Comparison of ENCODE assay signal across 8 cellular contexts in the genomic region with DNA sequence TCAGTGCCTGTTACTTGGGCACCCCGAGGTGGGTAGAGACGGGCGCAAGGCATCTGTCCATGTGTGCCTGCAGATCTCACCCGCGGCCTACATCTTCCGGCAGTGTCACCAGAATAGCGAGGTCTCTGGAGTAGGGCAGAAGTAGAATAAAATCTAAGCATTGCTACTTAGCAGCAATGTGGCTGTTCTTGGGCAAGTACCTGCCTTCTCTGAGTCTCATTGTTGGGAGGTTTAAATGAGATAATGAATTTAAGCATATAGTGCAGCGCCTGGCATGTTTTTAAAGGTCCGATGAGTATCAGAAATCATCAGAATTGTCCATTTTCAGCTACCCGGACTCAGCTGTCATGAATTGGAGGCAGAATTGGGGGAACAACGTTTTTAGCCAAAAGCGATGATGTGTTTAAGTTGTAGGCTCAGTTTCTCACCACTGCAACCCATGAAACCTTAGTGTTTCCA. TPM values are rescaled to one million over a fixed set of nuclear protein-coding genes. Genes with fewer than 3 reads are reported as not detected.
DNase-seq lines count a peak whose midpoint lies in the region; ATAC-seq and TF ChIP-seq lines count a peak whose summit lies in the region.

No MANE protein-coding gene starts in this region.

- H3K4me2 ChIP-seq in BLaER1 treated with 17β-estradiol and CSF1 and Interleukin-3, amounts not matched to agents 10 nM and 100 nM = peak overlapping the region; percentile 85 to 94 (median 89)

- H3K36me3 ChIP-seq in BLaER1 treated with 17β-estradiol and CSF1 and Interleukin-3, amounts not matched to agents 10 nM and 100 nM = peaks cover 13 to 27% (median 22%) of the 10 kb centered on the region in 11 experiments; a peak in 21 of 22 replicates
- peaks cover 0 to 14% (median 9%) of the 10 kb centered on the region in 4 donors for H3K36me3 ChIP-seq in upper lobe of left lung

- no peak for ATAC-seq in upper lobe of left lung (ENCODE audit: low FRiP score in 2 of 2)
- ATAC-seq in HG02678 (IDR thresholded peaks at IDR 0.05; ENCODE audit: unreplicated experiment) = no peak
- ATAC-seq in GM21515 (IDR thresholded peaks at IDR 0.05; ENCODE audit: unreplicated experiment) = no peak
- no peak for ATAC-seq in HG03521 (IDR thresholded peaks at IDR 0.05; ENCODE audit: unreplicated experiment)

- H3K27ac Mint-ChIP-seq in HFFc6 = peak overlapping the region; percentile 93

- peaks cover 16% of the 10 kb centered on the region for H3K4me1 Mint-ChIP-seq in HFFc6 (ENCODE audit: low read depth)

- TF ChIP-seq POLR2A in upper lobe of left lung (IDR thresholded peaks at IDR 0.05) = no peak

- no peaks in the 10 kb centered on the region for H3K27me3 Mint-ChIP-seq in HFFc6 (ENCODE audit: insufficient read depth)

- peak overlapping the region; percentile 49 to 88 (median 79) for H3K27ac ChIP-seq in BLaER1 treated with 17β-estradiol and CSF1 and Interleukin-3, amounts not matched to agents 10 nM and 100 nM
- H3K27ac ChIP-seq in upper lobe of left lung = peak overlapping the region; percentile 73 to 92 (median 90)

- H3K4me3 ChIP-seq in BLaER1 treated with 17β-estradiol and CSF1 and Interleukin-3, amounts not matched to agents 10 nM and 100 nM = peak overlapping the region; percentile 71 to 88 (median 80)
- peak overlapping the region; percentile 72 for H3K4me3 ChIP-seq in astrocyte of the spinal cord (ENCODE audit: low read depth, low read length)
- H3K4me3 ChIP-seq in upper lobe of left lung = peak overlapping the region; percentile 67 to 88 (median 78)

- no peak for TF ChIP-seq EP300 in upper lobe of left lung (IDR thresholded peaks at IDR 0.05)

- peaks cover 0 to 28% (median 20%) of the 10 kb centered on the region in 11 experiments; a peak in 15 of 22 replicates for H3K9me3 ChIP-seq in BLaER1 treated with 17β-estradiol and CSF1 and Interleukin-3, amounts not matched to agents 10 nM and 100 nM (replicated peaks in 1 of 11)
- no peaks in the 10 kb centered on the region for H3K9me3 ChIP-seq in upper lobe of left lung

- H4K20me1 ChIP-seq in BLaER1 treated with 17β-estradiol and CSF1 and Interleukin-3, amounts not matched to agents 10 nM and 100 nM = peaks cover 0 to 14% (median 7%) of the 10 kb centered on the region in 11 experiments; a peak in 5 of 22 replicates

- TF ChIP-seq CTCF in HFFc6 (IDR thresholded peaks at IDR 0.05) (no peak), astrocyte of the spinal cord (IDR thresholded peaks at IDR 0.05; ENCODE audit: low read depth, low read length) (no peak), upper lobe of left lung (IDR thresholded peaks at IDR 0.05) (no peak)

- peak overlapping the region; percentile 81 to 91 (median 87) for H3K9ac ChIP-seq in BLaER1 treated with 17β-estradiol and CSF1 and Interleukin-3, amounts not matched to agents 10 nM and 100 nM

- peak overlapping the region; percentile 93 for H3K4me3 Mint-ChIP-seq in HFFc6

- in situ Hi-C loops in astrocyte of the spinal cord (cut with HindIII; ENCODE audit: low sequenced_read_pairs) = no loop called here

- H3K27me3 ChIP-seq in BLaER1 treated with 17β-estradiol and CSF1 and Interleukin-3, amounts not matched to agents 10 nM and 100 nM = no peaks in the 10 kb centered on the region
- no peaks in the 10 kb centered on the region for H3K27me3 ChIP-seq in upper lobe of left lung

- H3K4me1 ChIP-seq in BLaER1 treated with 17β-estradiol and CSF1 and Interleukin-3, amounts not matched to agents 10 nM and 100 nM = peaks cover 16 to 24% (median 23%) of the 10 kb centered on the region in 10 experiments
- peaks cover 9 to 31% (median 20%) of the 10 kb centered on the region in 4 donors for H3K4me1 ChIP-seq in upper lobe of left lung

- H3K9me3 Mint-ChIP-seq in HFFc6 = no peaks in the 10 kb centered on the region

- WGBS in upper lobe of left lung, 2 donors = 19 to 26% methylated on average over 10 to 12 of the region's 12 CpGs

- DNase-seq in HFFc6 (no peak), astrocyte of the spinal cord (ENCODE audit: low read depth, low spot score) (no peak), medulla oblongata (ENCODE audit: extremely low spot score) (peak; percentile 10), upper lobe of left lung (no peak)

- H3K36me3 Mint-ChIP-seq in HFFc6 (ENCODE audit: low read depth) = peaks cover 11% of the 10 kb centered on the region; the same call in 1 of the 2 replicates

RNA-seq across cellular contexts. Expression of a gene that starts 0.8 kb away (rescaled TPM):
- 10 to 100 TPM; 26.2 to 41.6 (median 30.3) TPM for total RNA-seq in HFFc6 (2021; fragmentation: NEBNext Ultra II Directional; extraction: Animal tissue kit (Norgen Biotek cat#: 25700))
- 10 to 100 TPM; 18.8 to 75.4 (median 34.2) TPM for total RNA-seq in upper lobe of left lung

RNA-seq across cellular contexts. Expression of a gene that starts 27.2 kb away (rescaled TPM):
- total RNA-seq in HFFc6 (2021; fragmentation: NEBNext Ultra II Directional; extraction: Animal tissue kit (Norgen Biotek cat#: 25700)) = 1 to 10 TPM; 1.8 to 2.9 (median 2.2) TPM
- 1 to 10 TPM in 2 of 6 donors, under 1 TPM in 2, not detected in 2; 0.34 to 2.4 (median 1.2) TPM for total RNA-seq in upper lobe of left lung

RNA-seq across cellular contexts. Expression of a gene that starts 49.2 kb away (rescaled TPM):
- total RNA-seq in HFFc6 (2021; fragmentation: NEBNext Ultra II Directional; extraction: Animal tissue kit (Norgen Biotek cat#: 25700)) = 10 to 100 TPM; 27.0 to 34.3 (median 30.2) TPM
- total RNA-seq in upper lobe of left lung = 10 to 100 TPM; 22.2 to 57.6 (median 31.1) TPM

RNA-seq across cellular contexts. Expression of a gene that starts 58.7 kb away (rescaled TPM):
- total RNA-seq in HFFc6 (2021; fragmentation: NEBNext Ultra II Directional; extraction: Animal tissue kit (Norgen Biotek cat#: 25700)) = 10 to 100 TPM; 11.1 to 13.3 (median 11.8) TPM
- total RNA-seq in upper lobe of left lung = 10 to 100 TPM; 10.3 to 19.9 (median 15.3) TPM
